14 cellular contexts compared by ENCODE assay signal in the genomic region with DNA sequence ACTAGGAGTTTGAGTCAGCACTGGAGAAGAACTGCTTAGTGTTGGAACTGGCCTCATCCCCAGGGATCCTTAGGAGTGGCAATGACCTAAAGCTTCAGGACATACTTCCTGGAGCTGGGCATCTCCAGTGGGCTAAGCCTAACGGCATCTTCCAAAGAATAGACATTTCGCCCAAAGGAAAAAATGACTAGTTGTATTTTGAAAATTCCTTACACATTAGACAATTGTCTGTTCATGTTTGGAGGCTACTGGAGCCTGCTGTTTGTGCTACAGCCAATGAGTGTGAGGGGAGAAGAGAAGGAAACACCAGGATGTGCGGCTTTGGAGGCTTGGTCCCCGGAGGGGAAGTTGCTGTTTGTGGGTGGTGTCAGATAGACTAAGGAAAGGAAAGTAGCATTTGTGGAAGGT.
A peak's percentile ranks its signal among the peaks of the same experiment; 100 is the strongest.
DNase-seq lines count a peak whose midpoint lies in the region; ATAC-seq and TF ChIP-seq lines count a peak whose summit lies in the region.
"Had no signal": no experiment of that assay in that cellular context is flagged by ENCODE, and none has a peak within 500 bp of the region (broad histone marks: within the 10 kb centered on the region; RNA-seq: fewer than 3 reads in every experiment).

No MANE protein-coding gene starts in this region.

- 39 to 48% (median 42%) methylated on average over 4 of the region's 4 CpGs for WGBS in heart left ventricle, 4 donors

- no peaks in the 10 kb centered on the region for H3K36me3 Mint-ChIP-seq in endothelial cell (ENCODE audit: low read depth, unreplicated experiment)

- H3K27ac Mint-ChIP-seq in endothelial cell (ENCODE audit: unreplicated experiment): no peak overlapping the region
- H3K27ac Mint-ChIP-seq: activated T-helper 2 cell treated with anti-CD3 and anti-CD28 coated beads, Interferon-gamma antibody, Interleukin-2, Interleukin-4, amounts not matched to agents 10 μg/mL and 5 μg/mL and 100 μg/mL, durations not matched to agents 14 hours and 24 hours and 36 hours; IgD-negative memory B cell had no signal

- H3K9me3 Mint-ChIP-seq in endothelial cell (ENCODE audit: unreplicated experiment): no peaks in the 10 kb centered on the region
- H3K9me3 Mint-ChIP-seq: activated T-helper 2 cell treated with anti-CD3 and anti-CD28 coated beads, Interferon-gamma antibody, Interleukin-2, Interleukin-4, amounts not matched to agents 10 μg/mL and 5 μg/mL and 100 μg/mL, durations not matched to agents 14 hours and 24 hours and 36 hours had no signal

- TF ChIP-seq POLR2A in heart left ventricle (IDR thresholded peaks at IDR 0.05): no peak

- H3K36me3 ChIP-seq in ascending aorta (no peaks in the 10 kb centered on the region), heart left ventricle (no peaks in the 10 kb centered on the region), subcutaneous abdominal adipose tissue (ENCODE audit: control insufficient read depth in 5 of 5, insufficient read depth in 5 of 5, low read length in 5 of 5) (no peaks in the 10 kb centered on the region)

- no peak overlapping the region for H3K4me3 Mint-ChIP-seq in endothelial cell (ENCODE audit: unreplicated experiment)
- H3K4me3 Mint-ChIP-seq: IgD-negative memory B cell had no signal

- H3K9ac ChIP-seq in subcutaneous abdominal adipose tissue (ENCODE audit: low read length in 5 of 5): no peak overlapping the region

- H3K27me3 ChIP-seq in ascending aorta (no peaks in the 10 kb centered on the region), heart left ventricle (no peaks in the 10 kb centered on the region), subcutaneous abdominal adipose tissue (ENCODE audit: control insufficient read depth in 5 of 5, insufficient read depth in 4 of 5, low read length in 5 of 5) (no peaks in the 10 kb centered on the region)

- TF ChIP-seq CTCF in ascending aorta (IDR thresholded peaks at IDR 0.05) (no peak), heart left ventricle (IDR thresholded peaks at IDR 0.05) (no peak), endothelial cell (IDR thresholded peaks at IDR 0.05; ENCODE audit: unreplicated experiment) (no peak)

- H3K27me3 Mint-ChIP-seq in endothelial cell (ENCODE audit: unreplicated experiment): no peaks in the 10 kb centered on the region

- H3K9me3 ChIP-seq in ascending aorta (no peaks in the 10 kb centered on the region), heart left ventricle (no peaks in the 10 kb centered on the region), subcutaneous abdominal adipose tissue (ENCODE audit: control insufficient read depth in 5 of 5, low read length in 5 of 5) (no peaks in the 10 kb centered on the region)

- intact Hi-C loops in ascending aorta (cut with DNase I): no loop called here
- intact Hi-C loops in heart left ventricle (cut with DNase I): no loop called here

- DNase-seq in GOT3 (lab: John Stamatoyannopoulos, UW): peak; percentile 37
- DNase-seq in ascending aorta (ENCODE audit: low spot score in 2 of 2): no peak
- peak in 4 of 5 donors; percentile 64 to 72 (median 68) for DNase-seq in heart left ventricle
- DNase-seq in endothelial cell (ENCODE audit: low spot score): no peak
- DNase-seq in activated T-cell treated with anti-CD3 and anti-CD28 coated beads for 4 hours: no peak
- DNase-seq in KG1 (lab: John Stamatoyannopoulos, UW): no peak
- DNase-seq: activated CD4-positive, CD25-positive, alpha-beta regulatory T cell treated with anti-CD3 and anti-CD28 coated beads, Interleukin-2, amount 50 U/mL, for 72 hours; NCI-H2171 treated with DMSO at 0.1 percent for 48 hours; stimulated activated naive CD4-positive, alpha-beta T cell had no signal

- ATAC-seq in heart left ventricle (peak; percentile 66 to 95 (median 92)), HG02588 (IDR thresholded peaks at IDR 0.05; ENCODE audit: unreplicated experiment) (no peak)
- ATAC-seq: Panc1 had no signal

- H3K4me1 Mint-ChIP-seq in endothelial cell (ENCODE audit: unreplicated experiment): no peaks in the 10 kb centered on the region

- H3K27ac ChIP-seq in ascending aorta: peak overlapping the region; percentile 35 to 38
- H3K27ac ChIP-seq in heart left ventricle: peak overlapping the region in 11 of 12 donors; percentile 51 to 79 (median 68)
- H3K27ac ChIP-seq in subcutaneous abdominal adipose tissue (ENCODE audit: low read depth, low read length): peak overlapping the region; percentile 60

- H3K4me3 ChIP-seq in ascending aorta (no peak overlapping the region), heart left ventricle (peak overlapping the region in 1 of 12 donors; percentile 8), subcutaneous abdominal adipose tissue (ENCODE audit: low read depth in 1 of 5, low read length in 5 of 5) (peak overlapping the region in 1 of 5 donors; percentile 12)

- H3K4me1 ChIP-seq in ascending aorta (peaks cover 0 to 5% of the 10 kb centered on the region in 2 donors), heart left ventricle (peaks cover 0 to 34% (median 10%) of the 10 kb centered on the region in 12 donors), subcutaneous abdominal adipose tissue (ENCODE audit: control insufficient read depth in 5 of 5, insufficient read depth in 5 of 5, low read length in 5 of 5) (peaks cover 2 to 38% (median 30%) of the 10 kb centered on the region in 5 donors)

Comparison
In these comparisons a context has a peak if more than half of its experiments do, and no peak if none do; other contexts are left out.
1. DNase-seq: peak in GOT3 (single experiment) and heart left ventricle (4 of 5); none in ascending aorta (0 of 2), endothelial cell (single experiment), activated T-cell treated with anti-CD3 and anti-CD28 coated beads for 4 hours (single experiment) and KG1 (single experiment).
2. Peak in every context shown above with its lines, with median percentiles within 50 percentile points of each other: H3K27ac ChIP-seq.